In the genomic region with DNA sequence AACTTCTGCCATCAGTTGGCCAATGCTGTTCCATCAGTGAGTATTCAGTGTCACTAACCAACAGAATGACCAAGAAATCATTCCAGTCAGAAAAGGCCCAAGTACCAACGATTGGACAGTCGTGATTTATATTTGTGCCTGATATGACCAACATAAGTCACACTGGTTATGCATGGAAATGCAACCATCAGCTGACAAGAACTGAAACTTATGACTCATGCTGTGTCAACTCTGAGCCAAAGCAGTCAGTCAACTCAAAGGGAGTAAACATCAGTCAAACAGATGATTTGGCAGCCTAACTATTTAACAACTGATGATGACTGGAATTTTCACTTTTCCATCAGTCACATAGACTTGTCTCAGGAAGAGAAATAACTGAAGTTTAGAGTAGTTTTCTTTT, we compare ENCODE assay signal across 9 cellular contexts.
A peak's percentile ranks its signal among the peaks of the same experiment; 100 is the strongest.
DNase-seq lines count a peak whose midpoint lies in the region; ATAC-seq and TF ChIP-seq lines count a peak whose summit lies in the region.
"Had no signal": no experiment of that assay in that cellular context is flagged by ENCODE, and none has a peak within 500 bp of the region (broad histone marks: within the 10 kb centered on the region; RNA-seq: fewer than 3 reads in every experiment).

No MANE protein-coding gene starts in this region.

- no peak overlapping the region for H3K4me3 Mint-ChIP-seq in activated CD4-positive, alpha-beta T cell treated with anti-CD3 and anti-CD28 coated beads, Interleukin-2, amount 10 ng/mL, durations not matched to agents 7 days and 5 days

- TF ChIP-seq CTCF in PC-3 (conservative IDR thresholded peaks at IDR 0.05; ENCODE audit: low read depth, low read length) (no peak), liver (IDR thresholded peaks at IDR 0.05; ENCODE audit: low read depth, low read length, missing input control) (no peak)

- H3K36me3 Mint-ChIP-seq in activated CD4-positive, alpha-beta T cell treated with anti-CD3 and anti-CD28 coated beads, Interleukin-2, amount 10 ng/mL, durations not matched to agents 7 days and 5 days (ENCODE audit: low read depth): no peaks in the 10 kb centered on the region

- H3K27ac ChIP-seq in PC-3 (ENCODE audit: low read length): no peak overlapping the region
- H3K27ac ChIP-seq in liver (ENCODE audit: low read depth in 1 of 2, low read length in 2 of 2): no peak overlapping the region

- H3K4me3 ChIP-seq in PC-3 (ENCODE audit: low read length) (no peak overlapping the region), liver (ENCODE audit: low read depth in 1 of 3, low read length in 3 of 3) (no peak overlapping the region)
- H3K4me3 ChIP-seq: BLaER1 treated with 17β-estradiol and CSF1 and Interleukin-3, amounts not matched to agents 10 nM and 100 nM had no signal

- no peaks in the 10 kb centered on the region for H4K20me1 ChIP-seq in PC-3 (ENCODE audit: low read length)
- H4K20me1 ChIP-seq: BLaER1 treated with 17β-estradiol and CSF1 and Interleukin-3, amounts not matched to agents 10 nM and 100 nM had no signal

- H3K9ac ChIP-seq in PC-3 (ENCODE audit: low read length) (no peak overlapping the region), liver (ENCODE audit: low read depth in 1 of 2, low read length in 2 of 2) (no peak overlapping the region)

- no peak overlapping the region for H3K4me2 ChIP-seq in PC-3 (ENCODE audit: low read length)

- no peak overlapping the region for H2AFZ ChIP-seq in PC-3 (ENCODE audit: low read length)

- H3F3A ChIP-seq in PC-3 (ENCODE audit: low read length, unreplicated experiment): no peaks in the 10 kb centered on the region

- peaks cover 61% of the 10 kb centered on the region for H3K27me3 Mint-ChIP-seq in activated CD4-positive, alpha-beta T cell treated with anti-CD3 and anti-CD28 coated beads, Interleukin-2, amount 10 ng/mL, durations not matched to agents 7 days and 5 days

- BruUV-seq in PC-3 (replicated peaks; lab: Mats Ljungman, UMichigan): no TSS peak

- no peaks in the 10 kb centered on the region for H3K36me3 ChIP-seq in PC-3 (ENCODE audit: low read depth, low read length)
- no peaks in the 10 kb centered on the region for H3K36me3 ChIP-seq in liver (ENCODE audit: control insufficient read depth in 4 of 4, insufficient read depth in 3 of 4, low read depth in 1 of 4, low read length in 3 of 4)
- H3K36me3 ChIP-seq: BLaER1 treated with 17β-estradiol and CSF1 and Interleukin-3, amounts not matched to agents 10 nM and 100 nM had no signal

- ATAC-seq in HG02798 (IDR thresholded peaks at IDR 0.05; ENCODE audit: poor library complexity, unreplicated experiment) (peak; percentile 86), PC-3 (peak; percentile 98)

- peaks cover 10% of the 10 kb centered on the region; the same call in 1 of the 2 replicates for H3K4me1 ChIP-seq in PC-3 (ENCODE audit: insufficient read depth, low read length)
- no peaks in the 10 kb centered on the region for H3K4me1 ChIP-seq in liver (ENCODE audit: control insufficient read depth in 4 of 4, insufficient read depth in 4 of 4, low read length in 3 of 4)

- peaks cover 13% of the 10 kb centered on the region for H3K4me1 Mint-ChIP-seq in activated CD4-positive, alpha-beta T cell treated with anti-CD3 and anti-CD28 coated beads, Interleukin-2, amount 10 ng/mL, durations not matched to agents 7 days and 5 days

- TF ChIP-seq RAD21 in liver (IDR thresholded peaks at IDR 0.05): no peak

- H3K27ac Mint-ChIP-seq in activated CD4-positive, alpha-beta T cell treated with anti-CD3 and anti-CD28 coated beads, Interleukin-2, amount 10 ng/mL, durations not matched to agents 7 days and 5 days: no peak overlapping the region

- intact Hi-C loops in PC-3 (cut with micrococcal nuclease): no loop called here

- H3K27me3 ChIP-seq in PC-3 (ENCODE audit: low read length) (peaks cover 25% of the 10 kb centered on the region), liver (ENCODE audit: control insufficient read depth in 4 of 4, insufficient read depth in 4 of 4, low read length in 3 of 4) (peaks cover 0 to 8% (median 4%) of the 10 kb centered on the region in 4 donors)
- H3K27me3 ChIP-seq: BLaER1 treated with 17β-estradiol and CSF1 and Interleukin-3, amounts not matched to agents 10 nM and 100 nM had no signal

- no peaks in the 10 kb centered on the region for H3K9me3 ChIP-seq in PC-3 (ENCODE audit: low read length)
- no peaks in the 10 kb centered on the region for H3K9me3 ChIP-seq in liver (ENCODE audit: control insufficient read depth in 4 of 4, low read length in 3 of 4)
- H3K9me3 ChIP-seq: BLaER1 treated with 17β-estradiol and CSF1 and Interleukin-3, amounts not matched to agents 10 nM and 100 nM had no signal

- no peaks in the 10 kb centered on the region for H3K9me3 Mint-ChIP-seq in activated CD4-positive, alpha-beta T cell treated with anti-CD3 and anti-CD28 coated beads, Interleukin-2, amount 10 ng/mL, durations not matched to agents 7 days and 5 days

- CTCF ChIA-PET in activated CD4-positive, alpha-beta T cell treated with anti-CD3 and anti-CD28 coated beads, Interleukin-2, amount 10 ng/mL, durations not matched to agents 7 days and 5 days (lab: Charles Lee): no interaction called here
- CTCF ChIA-PET in PC-3 (lab: Charles Lee): no interaction called here

- H3K79me2 ChIP-seq in PC-3 (ENCODE audit: low read length): no peaks in the 10 kb centered on the region

- DNase-seq in activated CD4-positive, alpha-beta T cell treated with anti-CD3 and anti-CD28 coated beads, Interleukin-2, amount 10 ng/mL, durations not matched to agents 7 days and 5 days: peak; percentile 33
- no peak for DNase-seq in activated CD4-positive, alpha-beta T cell treated with anti-CD3 and anti-CD28 coated beads, Interleukin-2, amount 50 U/mL, for 4 hours
- DNase-seq in PC-3 (peak; percentile 89), 8988T (no peak), cerebellar cortex (ENCODE audit: low spot score) (no peak), NCI-H1048 (lab: John Stamatoyannopoulos, UW) (no peak)

- no peaks in the 10 kb centered on the region for H3K9me2 ChIP-seq in PC-3 (replicated peaks; ENCODE audit: low read length)

- POLR2A ChIA-PET in activated CD4-positive, alpha-beta T cell treated with anti-CD3 and anti-CD28 coated beads, Interleukin-2, amount 10 ng/mL, durations not matched to agents 7 days and 5 days (lab: Charles Lee): no interaction called here
- POLR2A ChIA-PET in PC-3 (lab: Charles Lee; ENCODE audit: unreplicated experiment): no interaction called here

- WGBS in liver: 51% methylated on average over 2 of the region's 2 CpGs

TF ChIP-seq in liver, 16 proteins besides CTCF, POLR2A, EP300 and RAD21:
- TF ChIP-seq FOXA1 (IDR thresholded peaks at IDR 0.05) (peak; percentile 67), HNF4A (conservative IDR thresholded peaks at IDR 0.05) (peak in 1 of 2 donors; percentile 17), FOXA2 (IDR thresholded peaks at IDR 0.05) (peak; percentile 88), YY1 (IDR thresholded peaks at IDR 0.05) (no peak), EGR1 (IDR thresholded peaks at IDR 0.05; ENCODE audit: low read depth in 2 of 2) (no peak), SP1 (IDR thresholded peaks at IDR 0.05) (no peak), JUND (IDR thresholded peaks at IDR 0.05) (peak; percentile 88 to 97), RXRA (IDR thresholded peaks at IDR 0.05) (peak in 1 of 2 donors; percentile 37)
- TF ChIP-seq, protein P1, sequence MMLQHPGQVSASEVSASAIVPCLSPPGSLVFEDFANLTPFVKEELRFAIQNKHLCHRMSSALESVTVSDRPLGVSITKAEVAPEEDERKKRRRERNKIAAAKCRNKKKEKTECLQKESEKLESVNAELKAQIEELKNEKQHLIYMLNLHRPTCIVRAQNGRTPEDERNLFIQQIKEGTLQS (IDR thresholded peaks at IDR 0.05): peak; percentile 66

Comparison
In these comparisons a context has a peak if more than half of its experiments do, and no peak if none do; other contexts are left out.
1. DNase-seq: peak in activated CD4-positive, alpha-beta T cell treated with anti-CD3 and anti-CD28 coated beads, Interleukin-2, amount 10 ng/mL, durations not matched to agents 7 days and 5 days (single experiment) and PC-3 (single experiment); none in activated CD4-positive, alpha-beta T cell treated with anti-CD3 and anti-CD28 coated beads, Interleukin-2, amount 50 U/mL, for 4 hours (0 of 2), 8988T (single experiment), cerebellar cortex (single experiment) and NCI-H1048 (single experiment).